30 cellular contexts compared by ENCODE assay signal in the genomic region with DNA sequence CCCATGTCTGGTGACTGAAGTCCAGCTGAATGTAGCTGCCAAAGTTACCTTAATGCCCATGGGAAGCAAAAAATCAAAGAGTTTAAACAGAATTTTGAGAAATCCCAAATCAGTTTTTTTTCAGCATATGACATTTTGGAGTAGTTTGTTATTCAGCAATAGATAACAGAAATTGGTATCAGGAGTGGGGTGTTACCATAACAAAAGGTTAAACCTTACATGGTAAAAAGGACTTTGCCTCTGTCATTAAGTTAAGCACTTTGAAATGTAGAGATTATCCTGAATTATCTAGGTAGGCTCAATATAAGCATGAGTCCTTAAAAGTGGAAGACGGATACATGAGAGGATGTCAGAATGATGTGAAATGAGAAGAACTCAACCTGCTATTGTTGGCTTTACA. TPM values are rescaled to one million over a fixed set of nuclear protein-coding genes. Genes with fewer than 3 reads are reported as not detected.
"Had no signal": no experiment of that assay in that cellular context is flagged by ENCODE, and none has a peak within 500 bp of the region (broad histone marks: within the 10 kb centered on the region; RNA-seq: fewer than 3 reads in every experiment).

No MANE protein-coding gene starts in this region.

- ATAC-seq: activated CD4-positive, alpha-beta T cell treated with anti-CD3 and anti-CD28 coated beads for 36 hours; activated CD8-positive, alpha-beta T cell treated with anti-CD3 and anti-CD28 coated beads for 36 hours; activated naive CD4-positive, alpha-beta T cell treated with anti-CD3 and anti-CD28 coated beads, Interleukin-2, amount 50 U/mL, for 72 hours; activated T-cell treated with anti-CD3 and anti-CD28 coated beads, Interleukin-2, amount 50 U/mL, for 4 hours; activated T-cell treated with anti-CD3 and anti-CD28 coated beads, Interleukin-2, amount 50 U/mL, for 72 hours; activated T-helper 17 cell treated with anti-CD3 and anti-CD28 coated beads, Interleukin-2, amount 50 U/mL, for 72 hours had no signal

- H3K4me1 ChIP-seq: ascending aorta had no signal

- DNase-seq: activated B cell treated with CpG ODN at 0.5 μM for 24 hours; activated CD4-positive, alpha-beta memory T cell treated with anti-CD3 and anti-CD28 coated beads for 36 hours; activated CD4-positive, alpha-beta T cell treated with anti-CD3 and anti-CD28 coated beads for 36 hours; activated CD4-positive, alpha-beta T cell treated with anti-CD3 and anti-CD28 coated beads for 48 hours; activated CD4-positive, alpha-beta T cell treated with anti-CD3 and anti-CD28 coated beads, Interleukin-2, amount 50 U/mL, for 1 hour; activated CD4-positive, alpha-beta T cell treated with anti-CD3 and anti-CD28 coated beads, Interleukin-2, amount 50 U/mL, for 4 hours; activated CD4-positive, CD25-positive, alpha-beta regulatory T cell treated with anti-CD3 and anti-CD28 coated beads, Interleukin-2, amount 50 U/mL, for 72 hours; activated CD8-positive, alpha-beta memory T cell treated with anti-CD3 and anti-CD28 coated beads, Interleukin-2, amount 50 U/mL, for 4 hours; activated CD8-positive, alpha-beta T cell treated with anti-CD3 and anti-CD28 coated beads for 36 hours; activated effector memory CD4-positive, alpha-beta T cell treated with anti-CD3 and anti-CD28 coated beads, Interleukin-2, amount 50 U/mL, for 16 hours; activated gamma-delta T cell treated with Interleukin-2 at 50 U/mL for 16 hours; activated naive CD4-positive, alpha-beta T cell; activated naive CD4-positive, alpha-beta T cell treated with anti-CD3 and anti-CD28 coated beads for 36 hours; activated naive CD4-positive, alpha-beta T cell treated with anti-CD3 and anti-CD28 coated beads, Interleukin-2, amount 50 U/mL, for 16 hours; activated naive CD8-positive, alpha-beta T cell treated with anti-CD3 and anti-CD28 coated beads for 36 hours; activated T-cell treated with anti-CD3 and anti-CD28 coated beads for 4 hours; activated T-cell treated with anti-CD3 and anti-CD28 coated beads, Interleukin-2, amount 50 U/mL, for 1 hour; activated T-cell treated with anti-CD3 and anti-CD28 coated beads, Interleukin-2, amount 50 U/mL, for 4 hours; activated T-cell treated with anti-CD3 and anti-CD28 coated beads, Interleukin-2, amount 50 U/mL, for 72 hours; amygdala; anterior cingulate cortex; cerebellar nuclear complex; T-helper 1 cell; T-helper 2 cell; T-helper 9 cell had no signal

- H3K27ac ChIP-seq: ascending aorta, cardiac muscle cell, VCaP had no signal

- H3K4me3 ChIP-seq: ascending aorta, cardiac muscle cell had no signal

- H3K27me3 ChIP-seq: ascending aorta, cardiac muscle cell had no signal

- H3K36me3 ChIP-seq: ascending aorta, cardiac muscle cell had no signal

RNA-seq across cellular contexts. Expression of gene FAM227B, which starts 32.3 kb away (rescaled TPM):
- total RNA-seq: ascending aorta had no signal
